8 cellular contexts compared by ENCODE assay signal in genomic region chr18:11906926-11907874, GRCh38. TPM values are rescaled to one million over a fixed set of nuclear protein-coding genes. Genes with fewer than 3 reads are reported as not detected.
DNase-seq lines count a peak whose midpoint lies in the region; ATAC-seq and TF ChIP-seq lines count a peak whose summit lies in the region.

No MANE protein-coding gene starts in this region.

- H4K91ac ChIP-seq in IMR-90 (ENCODE audit: insufficient read depth, low read depth, low read length) = 0 out of 2 replicates have a peak overlapping the region, but pooled peaks have one; percentile 8

- no peak for TF ChIP-seq RAD21 in IMR-90 (IDR thresholded peaks at IDR 0.05; ENCODE audit: low read length)

- H3K27me3 ChIP-seq in A673 (replicated peaks; ENCODE audit: insufficient read depth, low read depth, low read length, poor library complexity) = no peaks in the 10 kb centered on the region
- no peaks in the 10 kb centered on the region for H3K27me3 ChIP-seq in IMR-90 (ENCODE audit: control insufficient read depth, insufficient read depth, low read length)
- H3K27me3 ChIP-seq in foreskin keratinocyte = no peaks in the 10 kb centered on the region

- dilution Hi-C loops in IMR-90 (cut with HindIII; ENCODE audit: low sequenced_read_pairs, unreplicated experiment) = no loop called here

- H3K14ac ChIP-seq in IMR-90 (replicated peaks; ENCODE audit: low read depth, low read length) = no peak overlapping the region

- H3K4me1 ChIP-seq in A673 (ENCODE audit: insufficient read depth, low read length, poor library complexity, severe bottlenecking) (no peaks in the 10 kb centered on the region), IMR-90 (ENCODE audit: control insufficient read depth, insufficient read depth, low read length) (peaks cover 6% of the 10 kb centered on the region), foreskin keratinocyte (no peaks in the 10 kb centered on the region)

- no TSS peak for BruUV-seq in A673 (replicated peaks; lab: Mats Ljungman, UMichigan)
- no TSS peak for BruUV-seq in IMR-90 (replicated peaks; lab: Mats Ljungman, UMichigan)

- H3K4me3 ChIP-seq in A673 (ENCODE audit: low read depth, low read length, poor library complexity, severe bottlenecking) (peak overlapping the region; percentile 92), IMR-90 (ENCODE audit: insufficient read depth, low read depth, low read length) (peak overlapping the region; percentile 26; the same call in 1 of the 2 replicates), cardiac fibroblast (replicated peaks in 1 of 2; ENCODE audit: low read depth in 2 of 2, low read length in 2 of 2) (peak overlapping the region; percentile 74 to 75)

- in situ Hi-C loops in IMR-90 (cut with MboI; ENCODE audit: low sequenced_read_pairs) = no loop called here

- H4K8ac ChIP-seq in IMR-90 (ENCODE audit: low read depth in 2 of 2, low read length in 2 of 2) = peak overlapping the region; percentile 11 to 90; a peak in 3 of 4 replicates

- 0 out of 2 replicates have a peak overlapping the region, but pooled peaks have one; percentile 16 for H3K23ac ChIP-seq in IMR-90 (ENCODE audit: low read depth, low read length)

- intact Hi-C loops in A673 (cut with micrococcal nuclease; ENCODE audit: unreplicated experiment) (no loop called here), IMR-90 (cut with micrococcal nuclease) (no loop called here)

- TF ChIP-seq CTCF in A673 (conservative IDR thresholded peaks at IDR 0.05; ENCODE audit: low read depth, low read length) (no peak), IMR-90 (conservative IDR thresholded peaks at IDR 0.05; ENCODE audit: low read depth, low read length) (no peak), cardiac fibroblast (IDR thresholded peaks at IDR 0.05; ENCODE audit: low read depth, low read length) (no peak), foreskin keratinocyte (conservative IDR thresholded peaks at IDR 0.05) (no peak), GM20000 (IDR thresholded peaks at IDR 0.05; ENCODE audit: extremely low read depth, missing control alignments) (no peak)

- no peak overlapping the region for H3K56ac ChIP-seq in IMR-90 (ENCODE audit: extremely low read depth, insufficient read depth, low read length)

- no peak overlapping the region for H3K4ac ChIP-seq in IMR-90 (ENCODE audit: low read depth, low read length)

- H3K18ac ChIP-seq in IMR-90 (ENCODE audit: low read depth, low read length) = no peak overlapping the region

- H3K27ac ChIP-seq in A673 (ENCODE audit: low read depth, low read length, poor library complexity, severe bottlenecking) (peak overlapping the region; percentile 94), IMR-90 (ENCODE audit: insufficient read depth, low read length) (0 out of 2 replicates have a peak overlapping the region, but pooled peaks have one; percentile 5), foreskin keratinocyte (no peak overlapping the region)

- H4K20me1 ChIP-seq in IMR-90 (ENCODE audit: insufficient read depth, low read length) = no peaks in the 10 kb centered on the region

- H2BK5ac ChIP-seq in IMR-90 (ENCODE audit: low read depth, low read length, poor library complexity, severe bottlenecking) = no peak overlapping the region

- H4K5ac ChIP-seq in IMR-90 (ENCODE audit: low read depth, low read length) = no peak overlapping the region

- H2BK20ac ChIP-seq in IMR-90 (ENCODE audit: low read depth, low read length) = no peak overlapping the region

- no peak for TF ChIP-seq POLR2A in IMR-90 (IDR thresholded peaks at IDR 0.05; ENCODE audit: low read depth, low read length)

- H3K4me2 ChIP-seq in IMR-90 (ENCODE audit: low read depth, low read length) = peak overlapping the region; percentile 84

- 69% methylated on average over 7 of the region's 20 CpGs; no CpG with 5 or more reads in 1 of the 2 experiments for whole genome bisulfite sequencing in IMR-90 (ENCODE audit: extremely low coverage in 2 of 2, insufficient read length in 1 of 2), 2 experiments

- H2AFZ ChIP-seq in IMR-90 (replicated peaks; ENCODE audit: low read length, poor library complexity) = peak overlapping the region; percentile 12

- peaks cover 10 to 24% of the 10 kb centered on the region in 2 experiments; a peak in 3 of 4 replicates for H3K79me1 ChIP-seq in IMR-90 (ENCODE audit: low read depth in 1 of 2, low read length in 2 of 2)

- DNase-seq in A673 (ENCODE audit: low spot score) (no peak), IMR-90 (no peak), cardiac fibroblast (ENCODE audit: low read depth in 2 of 2) (peak in 1 of 2 donors; percentile 24), myocyte (ENCODE audit: low read depth) (peak; percentile 11), NCI-H82 treated with DMSO at 0.1 percent for 48 hours (lab: John Stamatoyannopoulos, UW; ENCODE audit: unreplicated experiment) (no peak), foreskin keratinocyte (no peak), GM20000 (ENCODE audit: low spot score) (no peak)

- POLR2A ChIA-PET in A673 (lab: Charles Lee; ENCODE audit: low non-redundant PET) (no interaction called here), IMR-90 (lab: Charles Lee; ENCODE audit: unreplicated experiment) (no interaction called here)

- no peak overlapping the region for H2BK15ac ChIP-seq in IMR-90 (ENCODE audit: low read depth, low read length)

- no peak overlapping the region for H2BK120ac ChIP-seq in IMR-90 (ENCODE audit: low read depth, low read length)

- H3K36me3 ChIP-seq in A673 (ENCODE audit: insufficient read depth, low read length, poor library complexity, severe bottlenecking) (no peaks in the 10 kb centered on the region), IMR-90 (ENCODE audit: control insufficient read depth, insufficient read depth, low read length) (peaks cover 4% of the 10 kb centered on the region; the same call in 1 of the 2 replicates)

- CTCF ChIA-PET in A673 (lab: Charles Lee) (interaction anchor here (0.7 kb wide), 1 partner anchor 89 kb away, joined by 7 read pairs; no protein-coding TSS in a partner anchor), IMR-90 (lab: Yijun Ruan, JAX) (interaction anchor here (0.6 kb wide), 1 partner anchor 9 kb away, joined by 6 read pairs; no protein-coding TSS in a partner anchor)

- H2AK5ac ChIP-seq in IMR-90 (ENCODE audit: low read depth, low read length) = peak overlapping the region; percentile 66

- H3K9me1 ChIP-seq in IMR-90 (ENCODE audit: insufficient read depth, low read length) = peaks cover 12% of the 10 kb centered on the region

- ATAC-seq in IMR-90 (ENCODE audit: low read depth) (no peak), foreskin keratinocyte (no peak), GM18867 (IDR thresholded peaks at IDR 0.05; ENCODE audit: unreplicated experiment) (no peak)

- H3K9me3 ChIP-seq in A673 (ENCODE audit: low read depth, low read length, poor library complexity, severe bottlenecking) (no peaks in the 10 kb centered on the region), IMR-90 (ENCODE audit: control insufficient read depth, insufficient read depth, low read length) (no peaks in the 10 kb centered on the region)

- H2AK9ac ChIP-seq in IMR-90 (replicated peaks; ENCODE audit: low read depth, low read length, poor library complexity) = no peak overlapping the region

- H3K9ac ChIP-seq in IMR-90 (ENCODE audit: low read depth, low read length) = peak overlapping the region; percentile 40; the same call in 1 of the 2 replicates

TF ChIP-seq in IMR-90, 13 proteins besides CTCF, POLR2A, EP300 and RAD21:
- TF ChIP-seq RCOR1 (IDR thresholded peaks at IDR 0.05; ENCODE audit: insufficient replicate concordance, low read length) = no peak
- no peak for TF ChIP-seq MXI1 (IDR thresholded peaks at IDR 0.05; ENCODE audit: borderline replicate concordance, low read depth, low read length)
- no peak for TF ChIP-seq RFX5 (IDR thresholded peaks at IDR 0.05; ENCODE audit: low read depth, low read length)
- no peak for TF ChIP-seq SMC3 (IDR thresholded peaks at IDR 0.05; ENCODE audit: low read depth, low read length)
- TF ChIP-seq MAFK (IDR thresholded peaks at IDR 0.05; ENCODE audit: low read depth, low read length) = no peak
- TF ChIP-seq, protein P1, sequence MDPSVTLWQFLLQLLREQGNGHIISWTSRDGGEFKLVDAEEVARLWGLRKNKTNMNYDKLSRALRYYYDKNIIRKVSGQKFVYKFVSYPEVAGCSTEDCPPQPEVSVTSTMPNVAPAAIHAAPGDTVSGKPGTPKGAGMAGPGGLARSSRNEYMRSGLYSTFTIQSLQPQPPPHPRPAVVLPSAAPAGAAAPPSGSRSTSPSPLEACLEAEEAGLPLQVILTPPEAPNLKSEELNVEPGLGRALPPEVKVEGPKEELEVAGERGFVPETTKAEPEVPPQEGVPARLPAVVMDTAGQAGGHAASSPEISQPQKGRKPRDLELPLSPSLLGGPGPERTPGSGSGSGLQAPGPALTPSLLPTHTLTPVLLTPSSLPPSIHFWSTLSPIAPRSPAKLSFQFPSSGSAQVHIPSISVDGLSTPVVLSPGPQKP (IDR thresholded peaks at IDR 0.05; ENCODE audit: borderline replicate concordance, low read depth, low read length) = no peak

RNA-seq across cellular contexts. Expression of gene MPPE1, which starts 0.9 kb away (rescaled TPM):
- total RNA-seq in A673 (2021) (17.6 and 18.4 TPM in 2 replicates), IMR-90 (2012; rRNA removed) (13.8 and 22.5 TPM in 2 replicates), myocyte (25.0 and 76.0 TPM in 2 replicates), foreskin keratinocyte (14.4 and 19.1 TPM in 2 replicates)
- polyA plus RNA-seq in IMR-90 (2012; rRNA removed) (18.9 and 19.9 TPM in 2 replicates), foreskin keratinocyte (14.1 and 16.4 TPM in 2 replicates)
- polyA plus RNA-seq in IMR-90 (2012; cell fraction: cytosol; rRNA removed) = 9.7 and 11.8 TPM in 2 replicates
- polyA plus RNA-seq in IMR-90 (2012; cell fraction: nucleus; rRNA removed; ENCODE audit: low replicate concordance) = 35.3 and 50.2 TPM in 2 replicates
- polyA plus RNA-seq in myocyte (2012) = 32.4 TPM

RNA-seq across cellular contexts. Expression of gene CHMP1B, which starts 56.0 kb away (rescaled TPM):
- total RNA-seq in A673 (2021) (17.1 and 19.1 TPM in 2 replicates), IMR-90 (2012; rRNA removed) (39.4 and 69.7 TPM in 2 replicates), myocyte (46.1 and 52.9 TPM in 2 replicates), foreskin keratinocyte (29.1 and 31.8 TPM in 2 replicates)
- polyA plus RNA-seq in IMR-90 (2012; rRNA removed) (21.1 and 26.9 TPM in 2 replicates), foreskin keratinocyte (19.2 and 21.9 TPM in 2 replicates)
- 41.2 and 44.8 TPM in 2 replicates for polyA plus RNA-seq in IMR-90 (2012; cell fraction: cytosol; rRNA removed)
- polyA plus RNA-seq in IMR-90 (2012; cell fraction: nucleus; rRNA removed; ENCODE audit: low replicate concordance) = 30.2 and 81.9 TPM in 2 replicates
- 35.0 TPM for polyA plus RNA-seq in myocyte (2012)

Comparison
In these comparisons a context has a peak if more than half of its experiments do, and no peak if none do; other contexts are left out.
1. H3K4me3 ChIP-seq: peak in every context shown above with its lines; median percentile 92 in A673; 74 in cardiac fibroblast; 26 in IMR-90.